ENCODE assay signal across 20 cellular contexts in the genomic region with DNA sequence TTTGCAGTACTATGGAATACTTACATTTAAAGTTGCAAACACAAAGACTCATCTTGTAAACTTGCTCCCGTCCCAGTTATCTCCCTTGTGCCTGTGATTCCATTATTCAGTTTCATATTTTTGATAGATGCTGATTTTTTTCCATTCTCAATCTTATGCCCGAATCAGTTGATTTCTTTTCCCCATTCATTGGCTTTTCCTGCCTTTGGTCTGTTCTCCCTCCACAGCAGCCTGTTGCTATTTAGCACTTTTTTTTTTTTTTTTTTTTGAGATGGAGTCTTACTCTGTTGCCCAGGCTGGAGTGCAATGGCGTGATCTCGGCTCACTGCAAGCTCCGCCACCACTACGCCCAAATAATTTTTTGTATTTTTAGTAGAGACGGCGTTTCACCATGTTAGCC.
DNase-seq lines count a peak whose midpoint lies in the region; ATAC-seq, FAIRE-seq and TF ChIP-seq lines count a peak whose summit lies in the region.
"Had no signal": no experiment of that assay in that cellular context is flagged by ENCODE, and none has a peak within 500 bp of the region (broad histone marks: within the 10 kb centered on the region; RNA-seq: fewer than 3 reads in every experiment).

No MANE protein-coding gene starts in this region.

- peaks cover 39% of the 10 kb centered on the region for H3K27me3 Mint-ChIP-seq in activated CD4-positive, alpha-beta T cell treated with anti-CD3 and anti-CD28 coated beads, Interleukin-2, amount 10 ng/mL, durations not matched to agents 7 days and 5 days
- peaks cover 34% of the 10 kb centered on the region for H3K27me3 Mint-ChIP-seq in activated CD4-positive, alpha-beta T cell treated with anti-CD3 and anti-CD28 coated beads, Interleukin-2, amount 10 ng/mL, durations not matched to agents 24 days and 14 days

- H4K20me1 ChIP-seq in K562 (replicated peaks; ENCODE audit: control insufficient read depth, insufficient read depth, low read length), result no peaks in the 10 kb centered on the region
- H4K20me1 ChIP-seq: BLaER1 had no signal

- H3K27me3 ChIP-seq in K562 (ENCODE audit: control insufficient read depth in 2 of 2, insufficient read depth in 2 of 2, low read length in 2 of 2) (peaks cover 13 to 18% of the 10 kb centered on the region in 2 experiments; a peak in 4 of 5 replicates), right cardiac atrium (ENCODE audit: control insufficient read depth, insufficient read depth) (no peaks in the 10 kb centered on the region)
- H3K27me3 ChIP-seq: BE2C, BLaER1 had no signal

- H3K9me1 ChIP-seq in K562 (ENCODE audit: control insufficient read depth, insufficient read depth, low read length), result no peaks in the 10 kb centered on the region

- no peak for FAIRE-seq in K562 (lab: Jason Lieb, UNC)
- FAIRE-seq: A549, G401.6, GM12891, GM19239 had no signal

- H3K4me1 Mint-ChIP-seq in activated CD4-positive, alpha-beta T cell treated with anti-CD3 and anti-CD28 coated beads, Interleukin-2, amount 10 ng/mL, durations not matched to agents 7 days and 5 days, result no peaks in the 10 kb centered on the region
- H3K4me1 Mint-ChIP-seq in activated CD4-positive, alpha-beta T cell treated with anti-CD3 and anti-CD28 coated beads, Interleukin-2, amount 10 ng/mL, durations not matched to agents 24 days and 14 days, result no peaks in the 10 kb centered on the region
- H3K4me1 Mint-ChIP-seq: CD14-positive monocyte; CD4-positive, alpha-beta memory T cell; CD8-positive, alpha-beta memory T cell had no signal

- H3K4me1 ChIP-seq in K562 (replicated peaks in 1 of 2; ENCODE audit: control insufficient read depth in 2 of 2, insufficient read depth in 2 of 2, low read length in 2 of 2) (no peaks in the 10 kb centered on the region), right cardiac atrium (ENCODE audit: control insufficient read depth, insufficient read depth, low read length) (no peaks in the 10 kb centered on the region)
- H3K4me1 ChIP-seq: A549, BE2C, BLaER1 had no signal

- intact Hi-C loops in activated CD4-positive, alpha-beta T cell treated with anti-CD3 and anti-CD28 coated beads, Interleukin-2, amount 10 ng/mL, durations not matched to agents 24 days and 14 days (cut with micrococcal nuclease), result no loop called here
- intact Hi-C loops in K562 (cut with micrococcal nuclease), result no loop called here
- intact Hi-C loops in right cardiac atrium (cut with DNase I), result no loop called here

- H3K4me2 ChIP-seq in K562 (ENCODE audit: insufficient read depth, low read length), result no peak overlapping the region
- H3K4me2 ChIP-seq: A549, BLaER1 had no signal

- ATAC-seq in K562 (no peak), right cardiac atrium (no peak)

- DNase-seq in activated CD4-positive, alpha-beta T cell treated with anti-CD3 and anti-CD28 coated beads, Interleukin-2, amount 10 ng/mL, durations not matched to agents 7 days and 5 days, result no peak
- no peak for DNase-seq in activated CD4-positive, alpha-beta T cell treated with anti-CD3 and anti-CD28 coated beads, Interleukin-2, amount 10 ng/mL, durations not matched to agents 24 days and 14 days
- no peak for DNase-seq in K562 (ENCODE audit: extremely low read depth in 1 of 4, low spot score in 3 of 4)
- no peak for DNase-seq in right cardiac atrium
- DNase-seq in DMS 273 treated with DMSO at 0.1 percent for 48 hours (lab: John Stamatoyannopoulos, UW), result no peak
- DNase-seq: BE2C; C1 segment of cervical spinal cord; CD4-positive, alpha-beta memory T cell; CD4-positive, CD25-positive, alpha-beta regulatory T cell; CD8-positive, alpha-beta memory T cell; COR-L47; DMS79 treated with DMSO at 0.1 percent for 48 hours; GF-D8 had no signal

- no peaks in the 10 kb centered on the region for H3K36me3 ChIP-seq in K562 (ENCODE audit: control insufficient read depth, insufficient read depth, low read length)
- H3K36me3 ChIP-seq: BE2C, BLaER1 had no signal

- in situ Hi-C loops in K562 (cut with MboI), result no loop called here

- BruUV-seq in K562 (replicated peaks; lab: Mats Ljungman, UMichigan), result no TSS peak

- H3K27ac ChIP-seq in K562 (ENCODE audit: extremely low read depth, low read depth, low read length) (no peak overlapping the region), right cardiac atrium (ENCODE audit: low read length) (no peak overlapping the region)
- H3K27ac ChIP-seq: 22Rv1, A549, BLaER1 had no signal

- H3K9ac ChIP-seq in K562 (ENCODE audit: insufficient read depth in 1 of 2, low read depth in 2 of 2, low read length in 2 of 2), result no peak overlapping the region
- H3K9ac ChIP-seq: BLaER1 had no signal

- no peak for TF ChIP-seq POLR2A in K562 (conservative IDR thresholded peaks at IDR 0.05)

- no peak overlapping the region for H2AFZ ChIP-seq in K562 (ENCODE audit: low read depth, low read length)

- no peaks in the 10 kb centered on the region for H3K79me2 ChIP-seq in K562 (ENCODE audit: control insufficient read depth, insufficient read depth, low read length)

- CTCF ChIA-PET in activated CD4-positive, alpha-beta T cell treated with anti-CD3 and anti-CD28 coated beads, Interleukin-2, amount 10 ng/mL, durations not matched to agents 7 days and 5 days (lab: Charles Lee), result interaction anchor here (0.7 kb wide), 2 partner anchors 16 to 635 kb away, joined by 3 read pairs; no protein-coding TSS in a partner anchor
- CTCF ChIA-PET in K562 (lab: Yijun Ruan, JAX; ENCODE audit: low intra/inter-chr PET ratio), result interaction anchor here (0.8 kb wide), 1 partner anchor 186 kb away, joined by 3 read pairs; no protein-coding TSS in a partner anchor

- H3K27ac Mint-ChIP-seq in activated CD4-positive, alpha-beta T cell treated with anti-CD3 and anti-CD28 coated beads, Interleukin-2, amount 10 ng/mL, durations not matched to agents 7 days and 5 days, result peak overlapping the region; percentile 9
- no peak overlapping the region for H3K27ac Mint-ChIP-seq in activated CD4-positive, alpha-beta T cell treated with anti-CD3 and anti-CD28 coated beads, Interleukin-2, amount 10 ng/mL, durations not matched to agents 24 days and 14 days
- H3K27ac Mint-ChIP-seq: CD14-positive monocyte; CD4-positive, alpha-beta memory T cell; CD4-positive, CD25-positive, alpha-beta regulatory T cell; CD8-positive, alpha-beta memory T cell had no signal

- H3K9me3 ChIP-seq in K562 (replicated peaks; ENCODE audit: control insufficient read depth, insufficient read depth, low read depth, low read length) (no peaks in the 10 kb centered on the region), right cardiac atrium (ENCODE audit: control insufficient read depth, low read length) (no peaks in the 10 kb centered on the region)
- H3K9me3 ChIP-seq: BE2C had no signal

- TF ChIP-seq CTCF in K562 (IDR thresholded peaks at IDR 0.05 in 2 of 3, conservative IDR thresholded peaks at IDR 0.05 in 1 of 3; ENCODE audit: insufficient read depth in 2 of 3, low read depth in 1 of 3, low read length in 3 of 3), result no peak

- TF ChIP-seq RAD21 in K562 (CRISPR knock-in tag; conservative IDR thresholded peaks at IDR 0.05 in 1 of 2, IDR thresholded peaks at IDR 0.05 in 1 of 2), result no peak

- no peaks in the 10 kb centered on the region for H3K9me3 Mint-ChIP-seq in activated CD4-positive, alpha-beta T cell treated with anti-CD3 and anti-CD28 coated beads, Interleukin-2, amount 10 ng/mL, durations not matched to agents 7 days and 5 days
- H3K9me3 Mint-ChIP-seq in activated CD4-positive, alpha-beta T cell treated with anti-CD3 and anti-CD28 coated beads, Interleukin-2, amount 10 ng/mL, durations not matched to agents 24 days and 14 days, result peaks cover 3% of the 10 kb centered on the region

- H3K4me3 Mint-ChIP-seq in activated CD4-positive, alpha-beta T cell treated with anti-CD3 and anti-CD28 coated beads, Interleukin-2, amount 10 ng/mL, durations not matched to agents 7 days and 5 days, result no peak overlapping the region
- no peak overlapping the region for H3K4me3 Mint-ChIP-seq in activated CD4-positive, alpha-beta T cell treated with anti-CD3 and anti-CD28 coated beads, Interleukin-2, amount 10 ng/mL, durations not matched to agents 24 days and 14 days
- H3K4me3 Mint-ChIP-seq: CD14-positive monocyte; CD4-positive, alpha-beta memory T cell; CD4-positive, CD25-positive, alpha-beta regulatory T cell; CD8-positive, alpha-beta memory T cell had no signal

- no peak for TF ChIP-seq EP300 in K562 (IDR thresholded peaks at IDR 0.05; ENCODE audit: low read length)

- WGBS in K562 (ENCODE audit: insufficient coverage, low coverage, missing lambda C conversion rate), result 30% methylated on average over 8 of the region's 8 CpGs
- 92% methylated on average over 8 of the region's 8 CpGs for WGBS in right cardiac atrium

- H3K4me3 ChIP-seq in K562, result no peak overlapping the region
- H3K4me3 ChIP-seq in right cardiac atrium (ENCODE audit: low read length), result no peak overlapping the region
- H3K4me3 ChIP-seq: A549, BLaER1 had no signal

- no peaks in the 10 kb centered on the region for H3K36me3 Mint-ChIP-seq in activated CD4-positive, alpha-beta T cell treated with anti-CD3 and anti-CD28 coated beads, Interleukin-2, amount 10 ng/mL, durations not matched to agents 7 days and 5 days (ENCODE audit: low read depth)
- H3K36me3 Mint-ChIP-seq in activated CD4-positive, alpha-beta T cell treated with anti-CD3 and anti-CD28 coated beads, Interleukin-2, amount 10 ng/mL, durations not matched to agents 24 days and 14 days (ENCODE audit: low read depth), result no peaks in the 10 kb centered on the region
- H3K36me3 Mint-ChIP-seq: CD14-positive monocyte; CD4-positive, alpha-beta memory T cell; CD8-positive, alpha-beta memory T cell had no signal

- POLR2A ChIA-PET in activated CD4-positive, alpha-beta T cell treated with anti-CD3 and anti-CD28 coated beads, Interleukin-2, amount 10 ng/mL, durations not matched to agents 7 days and 5 days (lab: Charles Lee), result no interaction called here
- POLR2A ChIA-PET in K562 (lab: Yijun Ruan, JAX), result interaction anchor here (0.5 to 1.0 kb wide), 2 partner anchors 11 to 525 kb away, joined by 3 read pairs; no protein-coding TSS in a partner anchor

TF ChIP-seq in K562, 482 proteins besides CTCF, POLR2A, EP300 and RAD21 (continues in another document):
- TF ChIP-seq, protein P1, sequence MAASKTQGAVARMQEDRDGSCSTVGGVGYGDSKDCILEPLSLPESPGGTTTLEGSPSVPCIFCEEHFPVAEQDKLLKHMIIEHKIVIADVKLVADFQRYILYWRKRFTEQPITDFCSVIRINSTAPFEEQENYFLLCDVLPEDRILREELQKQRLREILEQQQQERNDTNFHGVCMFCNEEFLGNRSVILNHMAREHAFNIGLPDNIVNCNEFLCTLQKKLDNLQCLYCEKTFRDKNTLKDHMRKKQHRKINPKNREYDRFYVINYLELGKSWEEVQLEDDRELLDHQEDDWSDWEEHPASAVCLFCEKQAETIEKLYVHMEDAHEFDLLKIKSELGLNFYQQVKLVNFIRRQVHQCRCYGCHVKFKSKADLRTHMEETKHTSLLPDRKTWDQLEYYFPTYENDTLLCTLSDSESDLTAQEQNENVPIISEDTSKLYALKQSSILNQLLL (CRISPR knock-in tag; IDR thresholded peaks at IDR 0.05; ENCODE audit: borderline replicate concordance), result no peak
